In the genomic region with DNA sequence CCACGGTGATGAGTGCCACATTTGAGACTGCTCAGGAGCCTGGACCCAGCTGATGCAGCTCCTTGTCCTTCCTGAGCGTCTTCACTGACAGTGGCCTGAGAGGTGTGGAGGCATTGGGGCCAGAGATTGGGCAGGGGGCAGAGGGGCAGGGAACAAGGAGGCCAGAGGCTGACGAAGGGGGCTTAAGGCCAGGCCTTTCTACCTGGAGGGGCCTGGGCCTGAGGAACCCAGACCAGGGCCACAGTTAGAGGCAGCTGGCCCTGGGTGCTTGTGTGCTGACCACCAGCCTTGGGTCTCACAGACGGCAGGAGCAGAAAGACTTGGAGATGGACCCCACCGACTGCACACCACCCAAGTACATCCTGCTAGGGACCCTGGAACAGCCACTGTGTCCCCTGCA, we compare ENCODE assay signal across 34 cellular contexts.
"Had no signal": no experiment of that assay in that cellular context is flagged by ENCODE, and none has a peak within 500 bp of the region (broad histone marks: within the 10 kb centered on the region; RNA-seq: fewer than 3 reads in every experiment).

No MANE protein-coding gene starts in this region.

- H3K27me3 Mint-ChIP-seq: activated B cell treated with CpG ODN at 0.5 μM for 24 hours; activated CD4-positive, alpha-beta memory T cell treated with anti-CD3 and anti-CD28 coated beads, Interleukin-2, amount 10 ng/mL, durations not matched to agents 7 days and 5 days; activated CD4-positive, alpha-beta T cell treated with anti-CD3 and anti-CD28 coated beads for 36 hours; activated naive CD4-positive, alpha-beta T cell treated with anti-CD3 and anti-CD28 coated beads, Interleukin-2, amount 50 U/mL, for 24 hours; activated naive CD8-positive, alpha-beta T cell treated with anti-CD3 and anti-CD28 coated beads for 36 hours; T-cell had no signal

- ATAC-seq: activated CD4-positive, alpha-beta T cell treated with anti-CD3 and anti-CD28 coated beads for 36 hours; activated CD4-positive, CD25-positive, alpha-beta regulatory T cell treated with anti-CD3 and anti-CD28 coated beads, Interleukin-2, amount 50 U/mL, for 24 hours; activated naive CD8-positive, alpha-beta T cell treated with anti-CD3 and anti-CD28 coated beads, Interleukin-2, amount 50 U/mL, for 24 hours; body of pancreas; esophagus mucosa; gastrocnemius medialis; heart left ventricle; T-cell had no signal

- H3K4me3 Mint-ChIP-seq: activated B cell treated with CpG ODN at 0.5 μM for 24 hours; activated CD4-positive, alpha-beta memory T cell treated with anti-CD3 and anti-CD28 coated beads, Interleukin-2, amount 10 ng/mL, durations not matched to agents 7 days and 5 days; activated CD4-positive, alpha-beta T cell treated with anti-CD3 and anti-CD28 coated beads for 36 hours; activated CD4-positive, alpha-beta T cell treated with anti-CD3 and anti-CD28 coated beads, Interleukin-2, amount 10 ng/mL, durations not matched to agents 24 days and 14 days; activated naive CD4-positive, alpha-beta T cell treated with anti-CD3 and anti-CD28 coated beads for 36 hours; activated naive CD4-positive, alpha-beta T cell treated with anti-CD3 and anti-CD28 coated beads, Interleukin-2, amount 50 U/mL, for 24 hours; activated naive CD8-positive, alpha-beta T cell treated with anti-CD3 and anti-CD28 coated beads for 36 hours; activated naive CD8-positive, alpha-beta T cell treated with anti-CD3 and anti-CD28 coated beads, Interleukin-2, amount 50 U/mL, for 24 hours; activated T-helper 1 cell treated with anti-CD3 and anti-CD28 coated beads, Interleukin-12 subunit alpha, Interleukin-12 subunit beta, Interleukin-2, Interleukin-4 antibody, amounts not matched to agents 30 ng/mL and 10 ng/mL and 1 ng/mL, durations not matched to agents 14 hours and 24 hours and 36 hours; T-cell; T-helper 1 cell treated with Interleukin-12 subunit alpha and Interleukin-12 subunit beta and Interleukin-4 antibody, amounts not matched to agents 30 μg/mL and 1 μg/mL, for 36 hours; T-helper 2 cell treated with Interferon-gamma antibody and Interleukin-4, amounts not matched to agents 5 μg/mL and 100 μg/mL, for 36 hours had no signal

- H3K4me3 ChIP-seq: adrenal gland, body of pancreas, gastrocnemius medialis, heart left ventricle had no signal

- H3K9me3 Mint-ChIP-seq: activated B cell treated with CpG ODN at 0.5 μM for 24 hours; activated CD4-positive, alpha-beta memory T cell treated with anti-CD3 and anti-CD28 coated beads, Interleukin-2, amount 10 ng/mL, durations not matched to agents 7 days and 5 days; activated CD4-positive, alpha-beta T cell treated with anti-CD3 and anti-CD28 coated beads, Interleukin-2, amount 10 ng/mL, durations not matched to agents 24 days and 14 days; activated naive CD4-positive, alpha-beta T cell treated with anti-CD3 and anti-CD28 coated beads for 36 hours; activated naive CD4-positive, alpha-beta T cell treated with anti-CD3 and anti-CD28 coated beads, Interleukin-2, amount 50 U/mL, for 24 hours; activated naive CD8-positive, alpha-beta T cell treated with anti-CD3 and anti-CD28 coated beads for 36 hours; activated naive CD8-positive, alpha-beta T cell treated with anti-CD3 and anti-CD28 coated beads, Interleukin-2, amount 50 U/mL, for 24 hours; activated T-helper 1 cell treated with anti-CD3 and anti-CD28 coated beads, Interleukin-12 subunit alpha, Interleukin-12 subunit beta, Interleukin-2, Interleukin-4 antibody, amounts not matched to agents 30 ng/mL and 10 ng/mL and 1 ng/mL, durations not matched to agents 14 hours and 24 hours and 36 hours; activated T-helper 2 cell treated with anti-CD3 and anti-CD28 coated beads, Interferon-gamma antibody, Interleukin-2, Interleukin-4, amounts not matched to agents 10 μg/mL and 5 μg/mL and 100 μg/mL, durations not matched to agents 14 hours and 24 hours and 36 hours; T-cell; T-helper 1 cell treated with Interleukin-12 subunit alpha and Interleukin-12 subunit beta and Interleukin-4 antibody, amounts not matched to agents 30 μg/mL and 1 μg/mL, for 36 hours; T-helper 2 cell treated with Interferon-gamma antibody and Interleukin-4, amounts not matched to agents 5 μg/mL and 100 μg/mL, for 36 hours had no signal

- H3K9me3 ChIP-seq: adrenal gland, body of pancreas, gastrocnemius medialis, heart left ventricle had no signal

- H3K27ac Mint-ChIP-seq: activated B cell treated with CpG ODN at 0.5 μM for 24 hours; activated CD4-positive, alpha-beta memory T cell treated with anti-CD3 and anti-CD28 coated beads, Interleukin-2, amount 10 ng/mL, durations not matched to agents 7 days and 5 days; activated CD4-positive, alpha-beta T cell treated with anti-CD3 and anti-CD28 coated beads for 36 hours; activated CD4-positive, alpha-beta T cell treated with anti-CD3 and anti-CD28 coated beads, Interleukin-2, amount 10 ng/mL, durations not matched to agents 24 days and 14 days; activated naive CD4-positive, alpha-beta T cell treated with anti-CD3 and anti-CD28 coated beads for 36 hours; activated naive CD4-positive, alpha-beta T cell treated with anti-CD3 and anti-CD28 coated beads, Interleukin-2, amount 50 U/mL, for 24 hours; activated naive CD8-positive, alpha-beta T cell treated with anti-CD3 and anti-CD28 coated beads for 36 hours; activated naive CD8-positive, alpha-beta T cell treated with anti-CD3 and anti-CD28 coated beads, Interleukin-2, amount 50 U/mL, for 24 hours; activated T-helper 1 cell treated with anti-CD3 and anti-CD28 coated beads, Interleukin-12 subunit alpha, Interleukin-12 subunit beta, Interleukin-2, Interleukin-4 antibody, amounts not matched to agents 30 ng/mL and 10 ng/mL and 1 ng/mL, durations not matched to agents 14 hours and 24 hours and 36 hours; activated T-helper 2 cell treated with anti-CD3 and anti-CD28 coated beads, Interferon-gamma antibody, Interleukin-2, Interleukin-4, amounts not matched to agents 10 μg/mL and 5 μg/mL and 100 μg/mL, durations not matched to agents 14 hours and 24 hours and 36 hours; T-helper 1 cell treated with Interleukin-12 subunit alpha and Interleukin-12 subunit beta and Interleukin-4 antibody, amounts not matched to agents 30 μg/mL and 1 μg/mL, for 36 hours; T-helper 2 cell treated with Interferon-gamma antibody and Interleukin-4, amounts not matched to agents 5 μg/mL and 100 μg/mL, for 36 hours had no signal

- H3K27me3 ChIP-seq: adrenal gland, body of pancreas, gastrocnemius medialis had no signal

- H3K27ac ChIP-seq: adrenal gland, body of pancreas, gastrocnemius medialis, heart left ventricle, WERI-Rb-1 had no signal

- DNase-seq: activated B cell treated with CpG ODN at 0.5 μM for 24 hours; activated CD4-positive, alpha-beta memory T cell treated with anti-CD3 and anti-CD28 coated beads, Interleukin-2, amount 10 ng/mL, durations not matched to agents 7 days and 5 days; activated CD4-positive, alpha-beta T cell treated with anti-CD3 and anti-CD28 coated beads for 36 hours; activated CD4-positive, alpha-beta T cell treated with anti-CD3 and anti-CD28 coated beads, Interleukin-2, amount 50 U/mL, for 4 hours; activated CD8-positive, alpha-beta memory T cell treated with anti-CD3 and anti-CD28 coated beads, Interleukin-2, amount 50 U/mL, for 48 hours; activated effector memory CD4-positive, alpha-beta T cell treated with anti-CD3 and anti-CD28 coated beads, Interleukin-2, amount 50 U/mL, for 16 hours; activated naive CD4-positive, alpha-beta T cell treated with anti-CD3 and anti-CD28 coated beads for 36 hours; activated naive CD8-positive, alpha-beta T cell treated with anti-CD3 and anti-CD28 coated beads for 36 hours; activated naive CD8-positive, alpha-beta T cell treated with anti-CD3 and anti-CD28 coated beads, Interleukin-2, amount 50 U/mL, for 24 hours; activated T-cell treated with anti-CD3 and anti-CD28 coated beads for 4 hours; activated T-cell treated with anti-CD3 and anti-CD28 coated beads, Interleukin-2, amount 50 U/mL, for 48 hours; adrenal gland; amygdala; aorta; body of pancreas; caudate nucleus; cortex of kidney; dermis blood vessel endothelial cell; effector CD4-positive, alpha-beta T cell; foreskin fibroblast; gastrocnemius medialis; glutamatergic neuron; heart left ventricle; T-cell; T1000; WERI-Rb-1 had no signal
